Comparison of ENCODE assay signal across 1 cellular context in genomic region chr9:76921161-76921560, GRCh38.
TF ChIP-seq lines count a peak whose summit lies in the region.

No MANE protein-coding gene starts in this region.

TF ChIP-seq in GM23338, 12 proteins besides CTCF, POLR2A, EP300 and RAD21 (continued from another document):
- TF ChIP-seq ZNF462 (CRISPR knock-in tag; IDR thresholded peaks at IDR 0.05) = no peak
- TF ChIP-seq CREB1 (CRISPR knock-in tag; IDR thresholded peaks at IDR 0.05; ENCODE audit: low read depth) = no peak
- TF ChIP-seq POLR2AphosphoS5 (IDR thresholded peaks at IDR 0.05; ENCODE audit: low read depth) = no peak
- TF ChIP-seq JUNB (IDR thresholded peaks at IDR 0.05; ENCODE audit: unreplicated experiment) = no peak
- TF ChIP-seq ZNF331 (CRISPR knock-in tag; IDR thresholded peaks at IDR 0.05; ENCODE audit: low read depth) = no peak
- no peak for TF ChIP-seq STAT1 (IDR thresholded peaks at IDR 0.05; ENCODE audit: unreplicated experiment)
- no peak for TF ChIP-seq REST (IDR thresholded peaks at IDR 0.05; ENCODE audit: unreplicated experiment)
- no peak for TF ChIP-seq EZH2 (IDR thresholded peaks at IDR 0.05; ENCODE audit: low read depth, unreplicated experiment)
